In genomic region chr2:110610613-110611250, GRCh38 we compare ENCODE assay signal across 8 cellular contexts. TPM values are rescaled to one million over a fixed set of nuclear protein-coding genes. Genes with fewer than 3 reads are reported as not detected.
DNase-seq lines count a peak whose midpoint lies in the region; ATAC-seq and TF ChIP-seq lines count a peak whose summit lies in the region.
"Not testable (repeated sequence)": the region's sequence is repeated elsewhere in the genome, so short reads cannot be mapped to it uniquely, and the experiment has no call there.

No MANE protein-coding gene starts in this region.

- intact Hi-C loops in aorta (cut with DNase I) = not testable (repeated sequence)

- H3K36me3 Mint-ChIP-seq in activated CD8-positive, alpha-beta memory T cell treated with anti-CD3 and anti-CD28 coated beads, Interleukin-2, amount 10 ng/mL, durations not matched to agents 7 days and 5 days; naive B cell: not testable (repeated sequence)

- H3K4me1 ChIP-seq in RWPE2 (ENCODE audit: insufficient read depth, poor library complexity, severe bottlenecking); cardiac muscle cell (ENCODE audit: low read depth); aorta (ENCODE audit: control insufficient read depth in 1 of 2, insufficient read depth in 2 of 2, low read length in 2 of 2): not testable (repeated sequence)

- not testable (repeated sequence) for H3K36me3 ChIP-seq in RWPE2 (ENCODE audit: low read depth); cardiac muscle cell; aorta (ENCODE audit: control insufficient read depth in 1 of 2, insufficient read depth in 2 of 2, low read length in 1 of 2)

- H3K27me3 ChIP-seq in RWPE2 (ENCODE audit: insufficient read depth, poor library complexity, severe bottlenecking); cardiac muscle cell; aorta (ENCODE audit: control insufficient read depth in 1 of 2, insufficient read depth in 2 of 2, low read length in 1 of 2): not testable (repeated sequence)

- ATAC-seq in GM21723 (IDR thresholded peaks at IDR 0.05; ENCODE audit: unreplicated experiment) = peak; percentile 43
- ATAC-seq in RWPE2 (ENCODE audit: low read depth) = peak; percentile 49
- peak; percentile 69 for ATAC-seq in activated CD8-positive, alpha-beta memory T cell treated with anti-CD3 and anti-CD28 coated beads, Interleukin-2, amount 10 ng/mL, durations not matched to agents 7 days and 5 days
- ATAC-seq in naive B cell (ENCODE audit: low read depth in 2 of 2) = peak; percentile 55 to 57
- peak; percentile 34 for ATAC-seq in aorta (ENCODE audit: low FRiP score)

- H3K27ac Mint-ChIP-seq in activated CD8-positive, alpha-beta memory T cell treated with anti-CD3 and anti-CD28 coated beads, Interleukin-2, amount 10 ng/mL, durations not matched to agents 7 days and 5 days; naive B cell: not testable (repeated sequence)

- H3K9me3 ChIP-seq in RWPE2 (ENCODE audit: severe bottlenecking); cardiac muscle cell (ENCODE audit: low read depth); aorta (ENCODE audit: control insufficient read depth, low read length): not testable (repeated sequence)

- 0% methylated on average over 11 to 61 of the region's 94 CpGs for WGBS in aorta, 2 donors

- not testable (repeated sequence) for H3K4me3 ChIP-seq in RWPE2 (ENCODE audit: severe bottlenecking); aorta (ENCODE audit: low read length in 2 of 2)
- H3K4me3 ChIP-seq in cardiac muscle cell = peak overlapping the region; percentile 20

- CTCF ChIA-PET in activated CD8-positive, alpha-beta memory T cell treated with anti-CD3 and anti-CD28 coated beads, Interleukin-2, amount 10 ng/mL, durations not matched to agents 7 days and 5 days (lab: Charles Lee) = not testable (repeated sequence)

- TF ChIP-seq CTCF in RWPE2 (IDR thresholded peaks at IDR 0.05; ENCODE audit: poor library complexity, severe bottlenecking); cardiac muscle cell (IDR thresholded peaks at IDR 0.05; ENCODE audit: low read depth, low read length): not testable (repeated sequence)

- not testable (repeated sequence) for H3K4me1 Mint-ChIP-seq in activated CD8-positive, alpha-beta memory T cell treated with anti-CD3 and anti-CD28 coated beads, Interleukin-2, amount 10 ng/mL, durations not matched to agents 7 days and 5 days; naive B cell

- H3K27ac ChIP-seq in RWPE2 (ENCODE audit: poor library complexity, severe bottlenecking); cardiac muscle cell; aorta (ENCODE audit: low read depth in 1 of 2, low read length in 2 of 2): not testable (repeated sequence)

- H3K27me3 Mint-ChIP-seq in activated CD8-positive, alpha-beta memory T cell treated with anti-CD3 and anti-CD28 coated beads, Interleukin-2, amount 10 ng/mL, durations not matched to agents 7 days and 5 days; naive B cell: not testable (repeated sequence)

- H3K9me3 Mint-ChIP-seq in activated CD8-positive, alpha-beta memory T cell treated with anti-CD3 and anti-CD28 coated beads, Interleukin-2, amount 10 ng/mL, durations not matched to agents 7 days and 5 days (ENCODE audit: low read depth); naive B cell: not testable (repeated sequence)

- not testable (repeated sequence) for DNase-seq in RWPE2 (ENCODE audit: low spot score); activated CD8-positive, alpha-beta memory T cell treated with anti-CD3 and anti-CD28 coated beads, Interleukin-2, amount 10 ng/mL, durations not matched to agents 7 days and 5 days
- DNase-seq in astrocyte of the hippocampus (ENCODE audit: low read depth, low spot score) (peak; percentile 21), cardiac muscle cell (ENCODE audit: low read depth in 1 of 2, low spot score in 1 of 2) (peak in 1 of 2 donors; percentile 32), naive B cell (peak; percentile 0), aorta (peak in 1 of 2 donors; percentile 71)
- peak; percentile 19 to 29 for DNase-seq in stimulated activated CD4-positive, alpha-beta T cell treated with anti-CD3 and anti-CD28 coated beads, Interleukin-1b, Interleukin-23, amount 100 ng/mL, for 4 hours (ENCODE audit: low read depth in 2 of 2)

- not testable (repeated sequence) for H3K4me3 Mint-ChIP-seq in activated CD8-positive, alpha-beta memory T cell treated with anti-CD3 and anti-CD28 coated beads, Interleukin-2, amount 10 ng/mL, durations not matched to agents 7 days and 5 days
- peak overlapping the region in 2 of 8 donors; percentile 25 to 37 for H3K4me3 Mint-ChIP-seq in naive B cell

RNA-seq across cellular contexts. Expression of gene RGPD6, which starts 33.7 kb away (rescaled TPM):
- 10 to 100 TPM; 11.7 to 16.3 TPM for total RNA-seq in activated CD8-positive, alpha-beta memory T cell treated with anti-CD3 and anti-CD28 coated beads, Interleukin-2, amount 10 ng/mL, durations not matched to agents 7 days and 5 days
- 33.9 and 59.7 TPM in 2 replicates for total RNA-seq in cardiac muscle cell
- polyA plus RNA-seq in cardiac muscle cell = 28.5 and 36.1 TPM in 2 replicates
- polyA plus RNA-seq in naive B cell (ENCODE audit: low read depth in 6 of 6) = 1 to 10 TPM; 1.6 to 8.9 (median 5.4) TPM
- 10 to 100 TPM; 42.8 to 79.1 TPM for total RNA-seq in aorta
- 10 to 100 TPM in 1 of 2 donors, 1 to 10 TPM in 1; 7.8 to 11.5 TPM for polyA plus RNA-seq in aorta
